Comparison of ENCODE assay signal across 8 cellular contexts in genomic region chr3:13419356-13420050, GRCh38. TPM values are rescaled to one million over a fixed set of nuclear protein-coding genes. Genes with fewer than 3 reads are reported as not detected.
DNase-seq lines count a peak whose midpoint lies in the region; ATAC-seq and TF ChIP-seq lines count a peak whose summit lies in the region.

No MANE protein-coding gene starts in this region.

- intact Hi-C loops in A673 (cut with micrococcal nuclease; ENCODE audit: unreplicated experiment) (no loop called here), gastrocnemius medialis (cut with DNase I; ENCODE audit: low total_unique reads) (loop anchor here (1.0 kb wide), 1 partner anchor 33 kb away; no protein-coding TSS in a partner anchor)

- peaks cover 17% of the 10 kb centered on the region for H3K4me1 ChIP-seq in A673 (ENCODE audit: insufficient read depth, low read length, poor library complexity, severe bottlenecking)
- peaks cover 3% of the 10 kb centered on the region; the same call in 1 of the 2 replicates for H3K4me1 ChIP-seq in iPS DF 6.9 (ENCODE audit: control insufficient read depth, insufficient read depth, low read length)
- H3K4me1 ChIP-seq in gastrocnemius medialis, result peaks cover 0 to 15% of the 10 kb centered on the region in 2 donors

- TF ChIP-seq CTCF in A673 (conservative IDR thresholded peaks at IDR 0.05; ENCODE audit: low read depth, low read length) (no peak), gastrocnemius medialis (IDR thresholded peaks at IDR 0.05 in 4 of 5, conservative IDR thresholded peaks at IDR 0.05 in 1 of 5) (peak in 1 of 5 experiments; percentile 17)

- H3K36me3 ChIP-seq in A673 (ENCODE audit: insufficient read depth, low read length, poor library complexity, severe bottlenecking), result no peaks in the 10 kb centered on the region
- no peaks in the 10 kb centered on the region for H3K36me3 ChIP-seq in iPS DF 6.9 (ENCODE audit: control insufficient read depth, insufficient read depth, low read length)
- no peaks in the 10 kb centered on the region for H3K36me3 ChIP-seq in gastrocnemius medialis

- no peak for DNase-seq in A673 (ENCODE audit: low spot score)
- peak; percentile 66 for DNase-seq in GM19238 (ENCODE audit: insufficient read length, low spot score)
- peak; percentile 58 for DNase-seq in SK-N-DZ (ENCODE audit: low spot score)
- DNase-seq in activated naive CD8-positive, alpha-beta T cell treated with anti-CD3 and anti-CD28 coated beads, Interleukin-2, amount 50 U/mL, for 16 hours (ENCODE audit: low read depth, low spot score), result peak; percentile 20
- DNase-seq in iPS DF 6.9 (ENCODE audit: low read depth, low spot score), result no peak
- peak in 1 of 2 donors; percentile 22 for DNase-seq in gastrocnemius medialis
- no peak for DNase-seq in kidney glomerular epithelial cell (lab: John Stamatoyannopoulos, UW)

- in situ Hi-C loops in gastrocnemius medialis (cut with MboI; ENCODE audit: low sequenced_read_pairs in 4 of 4), result no loop called here

- no CpG with 5 or more reads among the region's 74 CpGs for WGBS in iPS DF 6.9 (ENCODE audit: insufficient coverage, insufficient read length)

- H3K27ac ChIP-seq in A673 (ENCODE audit: low read depth, low read length, poor library complexity, severe bottlenecking) (no peak overlapping the region), iPS DF 6.9 (ENCODE audit: low read length) (no peak overlapping the region), gastrocnemius medialis (peak overlapping the region; percentile 58 to 73 (median 68))

- CTCF ChIA-PET in A673 (lab: Charles Lee), result no interaction called here

- no peaks in the 10 kb centered on the region for H3K27me3 ChIP-seq in A673 (replicated peaks; ENCODE audit: insufficient read depth, low read depth, low read length, poor library complexity)
- H3K27me3 ChIP-seq in iPS DF 6.9 (ENCODE audit: control insufficient read depth, insufficient read depth, low read length), result no peaks in the 10 kb centered on the region
- H3K27me3 ChIP-seq in gastrocnemius medialis, result no peaks in the 10 kb centered on the region

- H3K4me3 ChIP-seq in A673 (ENCODE audit: low read depth, low read length, poor library complexity, severe bottlenecking), result peak overlapping the region; percentile 48
- peak overlapping the region; percentile 99 for H3K4me3 ChIP-seq in iPS DF 6.9 (ENCODE audit: low read length)
- peak overlapping the region; percentile 52 to 58 (median 54) for H3K4me3 ChIP-seq in gastrocnemius medialis

- no peaks in the 10 kb centered on the region for H3K9me3 ChIP-seq in A673 (ENCODE audit: low read depth, low read length, poor library complexity, severe bottlenecking)
- H3K9me3 ChIP-seq in iPS DF 6.9 (ENCODE audit: control insufficient read depth, insufficient read depth, low read length), result no peaks in the 10 kb centered on the region
- H3K9me3 ChIP-seq in gastrocnemius medialis, result no peaks in the 10 kb centered on the region

- ATAC-seq in HG03196 (IDR thresholded peaks at IDR 0.05; ENCODE audit: unreplicated experiment) (peak; percentile 31), gastrocnemius medialis (peak; percentile 72 to 80)

- POLR2A ChIA-PET in A673 (lab: Charles Lee; ENCODE audit: low non-redundant PET), result no interaction called here

- TF ChIP-seq POLR2A in gastrocnemius medialis (IDR thresholded peaks at IDR 0.05), result no peak

- BruUV-seq in A673 (replicated peaks; lab: Mats Ljungman, UMichigan), result no TSS peak

RNA-seq across cellular contexts. Expression of gene NUP210, which starts 0.6 kb away (rescaled TPM):
- total RNA-seq in A673 (2021) (11.4 and 16.3 TPM in 2 replicates), gastrocnemius medialis (1 to 10 TPM; 1.7 to 3.6 (median 2.7) TPM)
- polyA plus RNA-seq in SK-N-DZ (2014; cell fraction: cytosol; rRNA removed), result 56.4 and 61.5 TPM in 2 replicates
- 60.0 and 87.4 TPM in 2 replicates for polyA plus RNA-seq in SK-N-DZ (2014; cell fraction: nucleus; rRNA removed)

Comparison
In these comparisons a context has a peak if more than half of its experiments do, and no peak if none do; other contexts are left out.
1. DNase-seq: peak in GM19238 (single experiment), SK-N-DZ (single experiment) and activated naive CD8-positive, alpha-beta T cell treated with anti-CD3 and anti-CD28 coated beads, Interleukin-2, amount 50 U/mL, for 16 hours (single experiment); none in A673 (single experiment), iPS DF 6.9 (single experiment) and kidney glomerular epithelial cell (single experiment).
2. H3K27ac ChIP-seq: peak in gastrocnemius medialis (4 of 4); none in A673 (single experiment) and iPS DF 6.9 (single experiment).
3. H3K4me3 ChIP-seq: peak in every context shown above with its lines; median percentile 99 in iPS DF 6.9; 54 in gastrocnemius medialis; 48 in A673.